ENCODE assay signal across 1 cellular context in genomic region chr19:4063369-4064072, GRCh38.
A peak's percentile ranks its signal among the peaks of the same experiment; 100 is the strongest.
TF ChIP-seq lines count a peak whose summit lies in the region.

No MANE protein-coding gene starts in this region.

TF ChIP-seq in HepG2, 621 proteins besides CTCF, POLR2A, EP300 and RAD21 (continued from another document and continues in another):
- no peak for TF ChIP-seq KIAA2018 (CRISPR knock-in tag; IDR thresholded peaks at IDR 0.05; ENCODE audit: borderline replicate concordance)
- TF ChIP-seq SAFB2 (CRISPR knock-in tag; IDR thresholded peaks at IDR 0.05; ENCODE audit: borderline replicate concordance, low read depth): 0 out of 2 replicates have a peak, but pooled peaks have one; percentile 6
- peak; percentile 59 for TF ChIP-seq AGO2 (optimal IDR thresholded peaks at IDR 0.05; ENCODE audit: low read depth, low read length)
- TF ChIP-seq ZNF616 (CRISPR knock-in tag; IDR thresholded peaks at IDR 0.05; ENCODE audit: low read depth): no peak
- TF ChIP-seq ZNF800 (CRISPR knock-in tag; IDR thresholded peaks at IDR 0.05): no peak
- no peak for TF ChIP-seq ZNF761 (CRISPR knock-in tag; conservative IDR thresholded peaks at IDR 0.05)
- TF ChIP-seq HMGXB3 (CRISPR knock-in tag; IDR thresholded peaks at IDR 0.05; ENCODE audit: borderline replicate concordance): no peak
- 0 out of 2 replicates have a peak, but pooled peaks have one; percentile 63 for TF ChIP-seq E2F2 (CRISPR knock-in tag; IDR thresholded peaks at IDR 0.05; ENCODE audit: borderline replicate concordance)
- TF ChIP-seq REPIN1 (CRISPR knock-in tag; IDR thresholded peaks at IDR 0.05; ENCODE audit: borderline replicate concordance, low read depth): no peak
- 0 out of 2 replicates have a peak, but pooled peaks have one; percentile 29 for TF ChIP-seq MED1 (CRISPR knock-in tag; IDR thresholded peaks at IDR 0.05)
- TF ChIP-seq ZBTB42 (CRISPR knock-in tag; IDR thresholded peaks at IDR 0.05): no peak
- TF ChIP-seq ZSCAN31 (CRISPR knock-in tag; IDR thresholded peaks at IDR 0.05; ENCODE audit: low read depth): no peak
- peak; percentile 47 for TF ChIP-seq SRSF1 (optimal IDR thresholded peaks at IDR 0.05; ENCODE audit: low read depth, low read length)
- no peak for TF ChIP-seq GPBP1L1 (CRISPR knock-in tag; IDR thresholded peaks at IDR 0.05)
- no peak for TF ChIP-seq ATF6 (CRISPR knock-in tag; conservative IDR thresholded peaks at IDR 0.05)
- TF ChIP-seq HMGXB4 (CRISPR knock-in tag; IDR thresholded peaks at IDR 0.05; ENCODE audit: borderline replicate concordance in 1 of 2, low read depth in 1 of 2): 0 out of 4 replicates have a peak, but pooled peaks of 1 of the 2 experiments have one; percentile 33
- TF ChIP-seq GFI1 (CRISPR knock-in tag; IDR thresholded peaks at IDR 0.05; ENCODE audit: borderline replicate concordance): no peak
- TF ChIP-seq BRCA1 (CRISPR knock-in tag; IDR thresholded peaks at IDR 0.05): no peak
- no peak for TF ChIP-seq RORA (CRISPR knock-in tag; IDR thresholded peaks at IDR 0.05)
- TF ChIP-seq MIER3 (CRISPR knock-in tag; IDR thresholded peaks at IDR 0.05; ENCODE audit: borderline replicate concordance): peak; percentile 21; the same call in 1 of the 2 replicates
- peak; percentile 13; the same call in 1 of the 2 replicates for TF ChIP-seq TFAP4 (IDR thresholded peaks at IDR 0.05; ENCODE audit: borderline replicate concordance, low read depth)
- TF ChIP-seq ADNP (CRISPR knock-in tag; IDR thresholded peaks at IDR 0.05): peak; percentile 86
- peak; percentile 54 for TF ChIP-seq UBTF (CRISPR knock-in tag; IDR thresholded peaks at IDR 0.05)
- TF ChIP-seq ZNF850 (CRISPR knock-in tag; conservative IDR thresholded peaks at IDR 0.05): no peak
- TF ChIP-seq ZNF746 (CRISPR knock-in tag; IDR thresholded peaks at IDR 0.05): no peak
- TF ChIP-seq RBFOX2 (IDR thresholded peaks at IDR 0.05; ENCODE audit: low read depth, low read length): peak; percentile 62
- TF ChIP-seq MYNN (CRISPR knock-in tag; IDR thresholded peaks at IDR 0.05; ENCODE audit: low read depth): no peak
- TF ChIP-seq ZNF547 (CRISPR knock-in tag; IDR thresholded peaks at IDR 0.05): 0 out of 2 replicates have a peak, but pooled peaks have one; percentile 0
- TF ChIP-seq SALL2 (CRISPR knock-in tag; IDR thresholded peaks at IDR 0.05): no peak
- TF ChIP-seq GATAD2A (CRISPR knock-in tag; IDR thresholded peaks at IDR 0.05): peak; percentile 49
